ENCODE assay signal across 14 cellular contexts in genomic region chr16:3856367-3857141, GRCh38. TPM values are rescaled to one million over a fixed set of nuclear protein-coding genes. Genes with fewer than 3 reads are reported as not detected.
DNase-seq lines count a peak whose midpoint lies in the region; ATAC-seq and TF ChIP-seq lines count a peak whose summit lies in the region.
"Had no signal": no experiment of that assay in that cellular context is flagged by ENCODE, and none has a peak within 500 bp of the region (broad histone marks: within the 10 kb centered on the region; RNA-seq: fewer than 3 reads in every experiment).

No MANE protein-coding gene starts in this region.

- peak overlapping the region; percentile 25 for H3K4me3 Mint-ChIP-seq in activated B cell treated with CpG ODN at 0.5 μM for 24 hours
- no peak overlapping the region for H3K4me3 Mint-ChIP-seq in memory B cell

- H3K36me3 Mint-ChIP-seq in activated B cell treated with CpG ODN at 0.5 μM for 24 hours (ENCODE audit: low read depth) (peaks cover 12% of the 10 kb centered on the region), memory B cell (peaks cover 2% of the 10 kb centered on the region)

- no peaks in the 10 kb centered on the region for H3K36me3 ChIP-seq in tibial artery

- H3K4me1 ChIP-seq in tibial artery: peaks cover 0 to 91% (median 49%) of the 10 kb centered on the region in 4 donors

- no peaks in the 10 kb centered on the region for H3K9me3 Mint-ChIP-seq in activated B cell treated with CpG ODN at 0.5 μM for 24 hours
- no peaks in the 10 kb centered on the region for H3K9me3 Mint-ChIP-seq in memory B cell

- H3K27ac Mint-ChIP-seq in activated B cell treated with CpG ODN at 0.5 μM for 24 hours (peak overlapping the region; percentile 43), memory B cell (peak overlapping the region; percentile 83)

- ATAC-seq in activated B cell treated with CpG ODN at 0.5 μM for 24 hours (ENCODE audit: low read depth): peak; percentile 31
- ATAC-seq in memory B cell (ENCODE audit: low read depth): peak; percentile 34
- no peak for ATAC-seq in HG02571 (IDR thresholded peaks at IDR 0.05; ENCODE audit: unreplicated experiment)

- CTCF ChIA-PET in activated B cell treated with CpG ODN at 0.5 μM for 24 hours (lab: Charles Lee): no interaction called here

- H3K27me3 Mint-ChIP-seq in activated B cell treated with CpG ODN at 0.5 μM for 24 hours (no peaks in the 10 kb centered on the region), memory B cell (no peaks in the 10 kb centered on the region)

- peak overlapping the region; percentile 32 to 43 for H3K27ac ChIP-seq in tibial artery
- H3K27ac ChIP-seq: 22Rv1, VCaP had no signal

- no peaks in the 10 kb centered on the region for H3K9me3 ChIP-seq in tibial artery

- no peaks in the 10 kb centered on the region for H3K27me3 ChIP-seq in tibial artery

- intact Hi-C loops in activated B cell treated with CpG ODN at 0.5 μM for 24 hours (cut with micrococcal nuclease): loop anchor here (5.0 kb wide), 1 partner anchor 39 kb away; no protein-coding TSS in a partner anchor
- intact Hi-C loops in tibial artery (cut with DNase I; ENCODE audit: low total_unique reads): no loop called here

- POLR2A ChIA-PET in activated B cell treated with CpG ODN at 0.5 μM for 24 hours (lab: Charles Lee): no interaction called here

- no peak overlapping the region for H3K4me3 ChIP-seq in tibial artery
- H3K4me3 ChIP-seq: lung had no signal

- peak; percentile 8 for DNase-seq in NOMO-1 treated with DMSO at 0.1 percent for 48 hours (lab: John Stamatoyannopoulos, UW; ENCODE audit: unreplicated experiment)
- no peak for DNase-seq in NOMO-1 treated with dmso at 0.1 percent for 144 hours (lab: John Stamatoyannopoulos, UW; ENCODE audit: unreplicated experiment)
- DNase-seq in activated B cell treated with CpG ODN at 0.5 μM for 24 hours: no peak
- DNase-seq in memory B cell (ENCODE audit: low spot score in 2 of 2): no peak
- no peak for DNase-seq in tibial artery
- no peak for DNase-seq in NCI-H510A (lab: John Stamatoyannopoulos, UW)
- no peak for DNase-seq in DMS53 (lab: John Stamatoyannopoulos, UW)
- DNase-seq: DND-41, GOT3, NCI-H1105 had no signal

- H3K4me1 Mint-ChIP-seq in activated B cell treated with CpG ODN at 0.5 μM for 24 hours (peaks cover 83% of the 10 kb centered on the region), memory B cell (peaks cover 60% of the 10 kb centered on the region)

- TF ChIP-seq CTCF in activated B cell treated with CpG ODN at 0.5 μM for 24 hours (IDR thresholded peaks at IDR 0.05) (no peak), tibial artery (IDR thresholded peaks at IDR 0.05) (no peak)

RNA-seq across cellular contexts. Expression of gene CREBBP, which starts 24.0 kb away (rescaled TPM):
- 110 and 131 TPM in 2 replicates for total RNA-seq in activated B cell treated with CpG ODN at 0.5 μM for 24 hours
